20 cellular contexts compared by ENCODE assay signal in genomic region chr9:16879416-16879815, GRCh38. TPM values are rescaled to one million over a fixed set of nuclear protein-coding genes. Genes with fewer than 3 reads are reported as not detected.
"Had no signal": no experiment of that assay in that cellular context is flagged by ENCODE, and none has a peak within 500 bp of the region (broad histone marks: within the 10 kb centered on the region; RNA-seq: fewer than 3 reads in every experiment).

No MANE protein-coding gene starts in this region.

- H3K27me3 Mint-ChIP-seq: memory B cell had no signal

- H3K4me3 ChIP-seq: gastrocnemius medialis, mucosa of descending colon, thoracic aorta, upper lobe of right lung had no signal

- H3K9me3 ChIP-seq: gastrocnemius medialis, mucosa of descending colon, thoracic aorta, upper lobe of right lung had no signal

- H3K4me1 Mint-ChIP-seq: memory B cell; naive B cell; stimulated activated memory B cell treated with anti-CD40 and anti-IgM and Interleukin-4, amounts not matched to agents 10 μg/mL and 1 μg/mL and 100 μg/mL, for 72 hours had no signal

- H3K4me3 Mint-ChIP-seq: dendritic cell treated with granulocyte-macrophage colony-stimulating factor and Interleukin-4, amounts not matched to agents 40 ng/mL and 50 ng/mL, for 4 days; memory B cell; naive B cell; stimulated activated memory B cell treated with anti-CD40 and anti-IgM and Interleukin-4, amounts not matched to agents 10 μg/mL and 1 μg/mL and 100 μg/mL, for 72 hours had no signal

- H3K9ac ChIP-seq: parathyroid adenoma had no signal

- H3K36me3 ChIP-seq: gastrocnemius medialis, thoracic aorta, upper lobe of right lung, WERI-Rb-1 had no signal

- ATAC-seq: activated naive CD4-positive, alpha-beta T cell treated with anti-CD3 and anti-CD28 coated beads, Interleukin-2, amount 50 U/mL, for 72 hours; gastrocnemius medialis; mucosa of descending colon; sciatic nerve; stimulated activated memory B cell treated with anti-CD40 and anti-IgM and Interleukin-4, amounts not matched to agents 10 μg/mL and 1 μg/mL and 100 μg/mL, for 72 hours; upper lobe of right lung had no signal

- H3K27ac ChIP-seq: gastrocnemius medialis, parathyroid adenoma, thoracic aorta, upper lobe of right lung, WERI-Rb-1 had no signal

- H3K4me1 ChIP-seq: gastrocnemius medialis, parathyroid adenoma had no signal

- DNase-seq: activated CD4-positive, alpha-beta T cell treated with anti-CD3 and anti-CD28 coated beads for 1 hour; activated gamma-delta T cell; amniotic stem cell; effector CD8-positive, alpha-beta T cell; gastrocnemius medialis; head of caudate nucleus; mucosa of descending colon; naive B cell; stimulated activated CD4-positive, alpha-beta T cell treated with anti-CD3 and anti-CD28 coated beads, Interleukin-4, amount 100 ng/mL, for 4 hours; upper lobe of right lung; WERI-Rb-1 had no signal

- H3K36me3 Mint-ChIP-seq: memory B cell; naive B cell; stimulated activated memory B cell treated with anti-CD40 and anti-IgM and Interleukin-4, amounts not matched to agents 10 μg/mL and 1 μg/mL and 100 μg/mL, for 72 hours had no signal

RNA-seq across cellular contexts. Expression of gene BNC2, which starts 8.9 kb away (rescaled TPM):
- total RNA-seq: activated CD8-positive, alpha-beta memory T cell treated with anti-CD3 and anti-CD28 coated beads for 36 hours; activated naive CD4-positive, alpha-beta T cell treated with anti-CD3 and anti-CD28 coated beads, Interleukin-2, amount 50 U/mL, for 72 hours; T-helper 2 cell treated with Interferon-gamma antibody and Interleukin-4, amounts not matched to agents 100 ng/mL and 5 ng/mL, for 36 hours had no signal
